In genomic region chr18:58321986-58322385, GRCh38 we compare ENCODE assay signal across 8 cellular contexts.
DNase-seq lines count a peak whose midpoint lies in the region; ATAC-seq, FAIRE-seq and TF ChIP-seq lines count a peak whose summit lies in the region.

No MANE protein-coding gene starts in this region.

- H3K4me1 Mint-ChIP-seq in T-helper 17 cell: peaks cover 12% of the 10 kb centered on the region

- DNase-seq in DMS53 (lab: John Stamatoyannopoulos, UW) (peak; percentile 86), H4 (ENCODE audit: low spot score) (peak; percentile 88), NCI-H146 (lab: John Stamatoyannopoulos, UW) (peak; percentile 90), T-helper 17 cell (peak in 1 of 3 donors; percentile 34), brain microvascular endothelial cell (peak; percentile 70)
- peak; percentile 20 to 24 for DNase-seq in stimulated activated CD4-positive, alpha-beta T cell treated with anti-CD3 and anti-CD28 coated beads, Interleukin-2, amount 100 ng/mL, for 48 hours

- peak overlapping the region; percentile 52 for H3K4me3 Mint-ChIP-seq in T-helper 17 cell

- FAIRE-seq in islet of Langerhans (lab: Jason Lieb, UNC): peak; percentile 93

- H3K36me3 Mint-ChIP-seq in T-helper 17 cell (ENCODE audit: low read depth): no peaks in the 10 kb centered on the region

- H3K27me3 Mint-ChIP-seq in T-helper 17 cell: peaks cover 13% of the 10 kb centered on the region

- H3K27ac Mint-ChIP-seq in T-helper 17 cell: peak overlapping the region; percentile 79

- ATAC-seq in T-helper 17 cell (peak; percentile 93), HG02571 (IDR thresholded peaks at IDR 0.05; ENCODE audit: unreplicated experiment) (no peak)

- peaks cover 6% of the 10 kb centered on the region for H3K36me3 ChIP-seq in brain microvascular endothelial cell (replicated peaks)

- in situ Hi-C loops in brain microvascular endothelial cell (cut with HindIII; ENCODE audit: low pct_ligation_motif_present, low sequenced_read_pairs): no loop called here

- H3K27ac ChIP-seq in brain microvascular endothelial cell: no peak overlapping the region

- TF ChIP-seq CTCF in brain microvascular endothelial cell (IDR thresholded peaks at IDR 0.05; ENCODE audit: low read depth, low read length, missing control alignments): peak; percentile 71

- no peaks in the 10 kb centered on the region for H3K27me3 ChIP-seq in brain microvascular endothelial cell (replicated peaks)

- no peaks in the 10 kb centered on the region for H3K9me3 ChIP-seq in T-helper 17 cell (ENCODE audit: control insufficient read depth, low read length, poor library complexity, severe bottlenecking)

- no peak overlapping the region for H3K4me3 ChIP-seq in brain microvascular endothelial cell (ENCODE audit: low read depth, low read length)
